Comparison of ENCODE assay signal across 8 cellular contexts in genomic region chr15:43903864-43904290, GRCh38.
DNase-seq lines count a peak whose midpoint lies in the region; ATAC-seq and TF ChIP-seq lines count a peak whose summit lies in the region.

No MANE protein-coding gene starts in this region.

- no peak overlapping the region for H3K9ac ChIP-seq in Karpas-422 (ENCODE audit: low read length)

- no peaks in the 10 kb centered on the region for H4K20me1 ChIP-seq in Karpas-422 (ENCODE audit: insufficient read depth, low read depth, low read length)

- H3K9me2 ChIP-seq in Karpas-422 (replicated peaks; ENCODE audit: insufficient read depth, low read length): no peaks in the 10 kb centered on the region

- TF ChIP-seq CTCF in GM10248 (IDR thresholded peaks at IDR 0.05; ENCODE audit: control extremely low read depth, extremely low read depth, low read depth, missing control alignments) (peak; percentile 70), cardiac muscle cell (IDR thresholded peaks at IDR 0.05; ENCODE audit: low read depth, low read length) (peak; percentile 77)

- DNase-seq in GM10248 (ENCODE audit: extremely low spot score) (peak; percentile 80), Karpas-422 (peak; percentile 93), SKM-1 treated with dmso at 0.1 percent for 144 hours (lab: John Stamatoyannopoulos, UW; ENCODE audit: unreplicated experiment) (peak; percentile 51), cardiac muscle cell (ENCODE audit: low read depth in 1 of 2, low spot score in 1 of 2) (peak; percentile 75 to 86), renal cortical epithelial cell (ENCODE audit: low read depth) (peak; percentile 34)
- DNase-seq in activated naive CD8-positive, alpha-beta T cell treated with anti-CD3 and anti-CD28 coated beads for 36 hours: peak; percentile 60

- H3K36me3 Mint-ChIP-seq in activated naive CD8-positive, alpha-beta T cell treated with anti-CD3 and anti-CD28 coated beads for 36 hours: no peaks in the 10 kb centered on the region

- no peaks in the 10 kb centered on the region for H3K36me3 ChIP-seq in Karpas-422 (ENCODE audit: insufficient read depth, low read length)
- no peaks in the 10 kb centered on the region for H3K36me3 ChIP-seq in cardiac muscle cell

- no peak overlapping the region for H2AFZ ChIP-seq in Karpas-422 (ENCODE audit: low read length)

- H3K79me2 ChIP-seq in Karpas-422 (ENCODE audit: low read length): no peaks in the 10 kb centered on the region

- H3K9me3 ChIP-seq in Karpas-422 (ENCODE audit: low read length): no peaks in the 10 kb centered on the region
- H3K9me3 ChIP-seq in cardiac muscle cell (ENCODE audit: low read depth): no peaks in the 10 kb centered on the region

- no peak overlapping the region for H3K4me2 ChIP-seq in Karpas-422 (ENCODE audit: low read depth, low read length, poor library complexity, severe bottlenecking)

- no peak overlapping the region for H3K4me3 Mint-ChIP-seq in activated naive CD8-positive, alpha-beta T cell treated with anti-CD3 and anti-CD28 coated beads for 36 hours

- H3K27ac Mint-ChIP-seq in activated naive CD8-positive, alpha-beta T cell treated with anti-CD3 and anti-CD28 coated beads for 36 hours: no peak overlapping the region

- H3K4me1 Mint-ChIP-seq in activated naive CD8-positive, alpha-beta T cell treated with anti-CD3 and anti-CD28 coated beads for 36 hours: peaks cover 3% of the 10 kb centered on the region

- H3K4me3 ChIP-seq in Karpas-422 (ENCODE audit: low read length) (no peak overlapping the region), cardiac muscle cell (no peak overlapping the region)

- peaks cover 3% of the 10 kb centered on the region for H3K4me1 ChIP-seq in Karpas-422 (ENCODE audit: low read length)
- H3K4me1 ChIP-seq in cardiac muscle cell (ENCODE audit: low read depth): peaks cover 19% of the 10 kb centered on the region

- CTCF ChIA-PET in GM10248 (lab: Yijun Ruan, JAX): interaction anchor here (0.5 to 8.6 kb wide), 50 partner anchors 10 to 713 kb away, joined by 3 to 108 read pairs (median 4); no protein-coding TSS in a partner anchor

- no peaks in the 10 kb centered on the region for H3K27me3 Mint-ChIP-seq in activated naive CD8-positive, alpha-beta T cell treated with anti-CD3 and anti-CD28 coated beads for 36 hours

- H3K9me3 Mint-ChIP-seq in activated naive CD8-positive, alpha-beta T cell treated with anti-CD3 and anti-CD28 coated beads for 36 hours: no peaks in the 10 kb centered on the region

- H3K27ac ChIP-seq in Karpas-422 (ENCODE audit: low read length) (no peak overlapping the region), cardiac muscle cell (no peak overlapping the region)

- POLR2A ChIA-PET in GM10248 (lab: Yijun Ruan, JAX): no interaction called here

- no peak for ATAC-seq in HG02623 (IDR thresholded peaks at IDR 0.05; ENCODE audit: unreplicated experiment)
- no peak for ATAC-seq in GM21529 (IDR thresholded peaks at IDR 0.05; ENCODE audit: unreplicated experiment)

- H3K27me3 ChIP-seq in Karpas-422 (ENCODE audit: low read length): no peaks in the 10 kb centered on the region
- H3K27me3 ChIP-seq in cardiac muscle cell: no peaks in the 10 kb centered on the region

Comparison
In these comparisons a context has a peak if more than half of its experiments do, and no peak if none do; other contexts are left out.
1. DNase-seq: peak in every context shown above with its lines; median percentile 93 in Karpas-422; 80 in cardiac muscle cell; 80 in GM10248; 60 in activated naive CD8-positive, alpha-beta T cell treated with anti-CD3 and anti-CD28 coated beads for 36 hours; 51 in SKM-1 treated with dmso at 0.1 percent for 144 hours; 34 in renal cortical epithelial cell.